11 cellular contexts compared by ENCODE assay signal in the genomic region with DNA sequence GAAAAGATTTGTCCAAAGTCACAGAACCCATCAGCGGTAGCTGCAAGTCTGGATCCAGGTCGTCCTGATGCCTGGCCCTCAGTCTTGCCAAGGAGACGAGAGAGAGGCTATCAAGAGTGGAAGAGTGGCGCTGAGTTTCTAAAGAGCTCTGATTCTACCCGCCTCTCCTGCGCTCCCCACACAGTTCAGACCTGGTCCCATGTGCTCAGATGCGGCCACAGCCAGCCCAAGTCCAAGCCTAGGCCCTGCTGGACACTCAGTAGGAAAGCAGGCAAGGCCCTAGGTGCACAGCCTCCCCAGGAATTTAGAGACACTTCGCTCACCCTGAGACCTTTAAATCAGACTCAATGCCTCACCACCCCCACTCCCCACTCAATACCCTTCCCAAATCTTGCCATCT. TPM values are rescaled to one million over a fixed set of nuclear protein-coding genes. Genes with fewer than 3 reads are reported as not detected.
DNase-seq lines count a peak whose midpoint lies in the region; ATAC-seq and TF ChIP-seq lines count a peak whose summit lies in the region.
"Had no signal": no experiment of that assay in that cellular context is flagged by ENCODE, and none has a peak within 500 bp of the region (broad histone marks: within the 10 kb centered on the region; RNA-seq: fewer than 3 reads in every experiment).

No MANE protein-coding gene starts in this region.

- no peak overlapping the region for H3K14ac ChIP-seq in trophoblast cell (ENCODE audit: low read length)

- peaks cover 90% of the 10 kb centered on the region for H3K4me1 ChIP-seq in Caco-2
- H3K4me1 ChIP-seq in heart right ventricle = peaks cover 41 to 85% (median 76%) of the 10 kb centered on the region in 9 donors
- H3K4me1 ChIP-seq in trophoblast cell (ENCODE audit: control insufficient read depth in 1 of 2, insufficient read depth in 2 of 2, low read length in 2 of 2) = peaks cover 54 to 63% of the 10 kb centered on the region in 2 experiments

- H3K79me2 ChIP-seq in trophoblast cell (ENCODE audit: control insufficient read depth, insufficient read depth, low read length, poor library complexity) = peaks cover 13% of the 10 kb centered on the region

- peak overlapping the region; percentile 35 for H2AK5ac ChIP-seq in trophoblast cell (ENCODE audit: low read length)

- peaks cover 69% of the 10 kb centered on the region for H3K36me3 Mint-ChIP-seq in Caco-2 (ENCODE audit: insufficient read depth, unreplicated experiment)
- peaks cover 46% of the 10 kb centered on the region for H3K36me3 Mint-ChIP-seq in activated CD8-positive, alpha-beta T cell treated with anti-CD3 and anti-CD28 coated beads, Interleukin-2, amount 10 ng/mL, durations not matched to agents 7 days and 5 days (ENCODE audit: low read depth)

- TSS peak; percentile 64 for BruUV-seq in Caco-2 (replicated peaks; lab: Mats Ljungman, UMichigan)

- peak overlapping the region; percentile 12 for H2BK120ac ChIP-seq in trophoblast cell (ENCODE audit: insufficient read depth, low read length, poor library complexity)

- peaks cover 89% of the 10 kb centered on the region for H3K4me1 Mint-ChIP-seq in Caco-2 (ENCODE audit: low read depth, unreplicated experiment)
- peaks cover 81% of the 10 kb centered on the region for H3K4me1 Mint-ChIP-seq in activated CD8-positive, alpha-beta T cell treated with anti-CD3 and anti-CD28 coated beads, Interleukin-2, amount 10 ng/mL, durations not matched to agents 7 days and 5 days (ENCODE audit: low read depth)

- no peaks in the 10 kb centered on the region for H3K27me3 ChIP-seq in Caco-2 (replicated peaks; ENCODE audit: control insufficient read depth, insufficient read depth, low read length)
- no peaks in the 10 kb centered on the region for H3K27me3 ChIP-seq in heart right ventricle
- no peaks in the 10 kb centered on the region for H3K27me3 ChIP-seq in trophoblast cell (ENCODE audit: insufficient read depth, low read length)

- peaks cover 4% of the 10 kb centered on the region for H3K79me1 ChIP-seq in trophoblast cell (ENCODE audit: low read length)

- WGBS in heart right ventricle, 2 donors = 54 to 71% methylated on average over 8 of the region's 8 CpGs
- WGBS in trophoblast cell (ENCODE audit: extremely low coverage, insufficient coverage, insufficient read length) = no CpG with 5 or more reads among the region's 8 CpGs

- intact Hi-C loops in Caco-2 (cut with micrococcal nuclease; ENCODE audit: unreplicated experiment) (loop anchor here (5.0 kb wide), 1 partner anchor 53 kb away; no protein-coding TSS in a partner anchor), heart right ventricle (cut with DNase I) (no loop called here)

- no peak overlapping the region for H4K8ac ChIP-seq in trophoblast cell (ENCODE audit: low read depth, low read length)

- H3K36me3 ChIP-seq in Caco-2 (ENCODE audit: control insufficient read depth, insufficient read depth, low read length) = peaks cover 7% of the 10 kb centered on the region
- peaks cover 0 to 51% (median 14%) of the 10 kb centered on the region in 9 donors for H3K36me3 ChIP-seq in heart right ventricle
- peaks cover 22 to 26% of the 10 kb centered on the region in 2 experiments for H3K36me3 ChIP-seq in trophoblast cell (ENCODE audit: control insufficient read depth in 1 of 2, insufficient read depth in 2 of 2, low read length in 2 of 2)

- H3K4ac ChIP-seq in trophoblast cell (ENCODE audit: low read depth, low read length) = peak overlapping the region; percentile 54

- H3K9me3 ChIP-seq in Caco-2 = no peaks in the 10 kb centered on the region
- no peaks in the 10 kb centered on the region for H3K9me3 ChIP-seq in heart right ventricle
- peaks cover 1% of the 10 kb centered on the region for H3K9me3 ChIP-seq in trophoblast cell (ENCODE audit: insufficient read depth, low read depth, low read length)

- no peak overlapping the region for H3K9ac ChIP-seq in trophoblast cell (ENCODE audit: low read length)

- H3K4me3 ChIP-seq in Caco-2 (ENCODE audit: low read depth, low read length) = no peak overlapping the region
- H3K4me3 ChIP-seq in heart right ventricle = no peak overlapping the region
- no peak overlapping the region for H3K4me3 ChIP-seq in trophoblast cell (ENCODE audit: low read depth, low read length)

- H4K91ac ChIP-seq in trophoblast cell (ENCODE audit: low read depth, low read length) = no peak overlapping the region

- no peak overlapping the region for H3K18ac ChIP-seq in trophoblast cell (ENCODE audit: low read length)

- no peak for ATAC-seq in activated CD8-positive, alpha-beta T cell treated with anti-CD3 and anti-CD28 coated beads, Interleukin-2, amount 10 ng/mL, durations not matched to agents 7 days and 5 days
- ATAC-seq in heart right ventricle (peak in 5 of 8 donors; percentile 2 to 34 (median 23)), GM21423 (IDR thresholded peaks at IDR 0.05; ENCODE audit: unreplicated experiment) (no peak), HG03378 (IDR thresholded peaks at IDR 0.05; ENCODE audit: unreplicated experiment) (no peak), GM19023 (IDR thresholded peaks at IDR 0.05; ENCODE audit: unreplicated experiment) (no peak)

- no peak overlapping the region for H3K23ac ChIP-seq in trophoblast cell (ENCODE audit: low read length)

- TF ChIP-seq CTCF in Caco-2 (IDR thresholded peaks at IDR 0.05; ENCODE audit: insufficient read depth in 1 of 2, low read depth in 1 of 2, low read length in 1 of 2, severe bottlenecking in 1 of 2, unreplicated experiment in 1 of 2) = no peak
- no peak for TF ChIP-seq CTCF in heart right ventricle (IDR thresholded peaks at IDR 0.05)

- peak overlapping the region; percentile 52 for H3K4me3 Mint-ChIP-seq in Caco-2 (ENCODE audit: unreplicated experiment)
- no peak overlapping the region for H3K4me3 Mint-ChIP-seq in activated CD8-positive, alpha-beta T cell treated with anti-CD3 and anti-CD28 coated beads, Interleukin-2, amount 10 ng/mL, durations not matched to agents 7 days and 5 days
- H3K4me3 Mint-ChIP-seq: dendritic cell treated with granulocyte-macrophage colony-stimulating factor and Interleukin-4, amounts not matched to agents 40 ng/mL and 50 ng/mL, for 4 days had no signal

- peak overlapping the region; percentile 32 for H2BK12ac ChIP-seq in trophoblast cell (ENCODE audit: low read length)

- no peak overlapping the region for H2AFZ ChIP-seq in trophoblast cell (ENCODE audit: insufficient read depth, low read length, poor library complexity)

- H3K27me3 Mint-ChIP-seq in Caco-2 (ENCODE audit: insufficient read depth, unreplicated experiment) = no peaks in the 10 kb centered on the region
- no peaks in the 10 kb centered on the region for H3K27me3 Mint-ChIP-seq in activated CD8-positive, alpha-beta T cell treated with anti-CD3 and anti-CD28 coated beads, Interleukin-2, amount 10 ng/mL, durations not matched to agents 7 days and 5 days (ENCODE audit: low read depth)
- H3K27me3 Mint-ChIP-seq: dendritic cell treated with granulocyte-macrophage colony-stimulating factor and Interleukin-4, amounts not matched to agents 40 ng/mL and 50 ng/mL, for 4 days had no signal

- no peak overlapping the region for H3K4me2 ChIP-seq in trophoblast cell (ENCODE audit: low read length)

- H2BK5ac ChIP-seq in trophoblast cell (ENCODE audit: low read depth, low read length, poor library complexity) = peak overlapping the region; percentile 29

- peak; percentile 39 to 61 for DNase-seq in Caco-2
- no peak for DNase-seq in activated CD8-positive, alpha-beta T cell treated with anti-CD3 and anti-CD28 coated beads, Interleukin-2, amount 10 ng/mL, durations not matched to agents 7 days and 5 days
- no peak for DNase-seq in heart right ventricle
- DNase-seq in trophoblast cell = no peak
- DNase-seq in hepatic stellate cell (ENCODE audit: low spot score) = no peak
- DNase-seq: KBM-7, SW 1271 had no signal

- H3K27ac ChIP-seq in heart right ventricle (peak overlapping the region; percentile 71 to 87 (median 85)), trophoblast cell (ENCODE audit: low read depth, low read length) (no peak overlapping the region)

- H3K27ac Mint-ChIP-seq in Caco-2 (ENCODE audit: unreplicated experiment) = peak overlapping the region; percentile 95
- peak overlapping the region; percentile 18 for H3K27ac Mint-ChIP-seq in activated CD8-positive, alpha-beta T cell treated with anti-CD3 and anti-CD28 coated beads, Interleukin-2, amount 10 ng/mL, durations not matched to agents 7 days and 5 days
- H3K27ac Mint-ChIP-seq: dendritic cell treated with granulocyte-macrophage colony-stimulating factor and Interleukin-4, amounts not matched to agents 40 ng/mL and 50 ng/mL, for 4 days had no signal

- CTCF ChIA-PET in Caco-2 (lab: Charles Lee) = interaction anchor here (0.6 to 2.5 kb wide), 4 partner anchors 9 to 378 kb away, joined by 3 to 19 read pairs (median 5); no protein-coding TSS in a partner anchor
- CTCF ChIA-PET in activated CD8-positive, alpha-beta T cell treated with anti-CD3 and anti-CD28 coated beads, Interleukin-2, amount 10 ng/mL, durations not matched to agents 7 days and 5 days (lab: Charles Lee) = interaction anchor here (1.3 kb wide), 1 partner anchor 21 kb away, joined by 3 read pairs; no protein-coding TSS in a partner anchor

- POLR2A ChIA-PET in Caco-2 (lab: Charles Lee) = interaction anchor here (1.5 to 1.8 kb wide), 2 partner anchors 9 to 35 kb away, joined by 6 read pairs; a partner anchor contains a TSS
- POLR2A ChIA-PET in activated CD8-positive, alpha-beta T cell treated with anti-CD3 and anti-CD28 coated beads, Interleukin-2, amount 10 ng/mL, durations not matched to agents 7 days and 5 days (lab: Charles Lee) = interaction anchor here (0.7 to 1.0 kb wide), 4 partner anchors 9 to 36 kb away, joined by 3 read pairs; a partner anchor contains a TSS

- H4K12ac ChIP-seq in trophoblast cell (ENCODE audit: low read depth, low read length) = no peak overlapping the region

- no peaks in the 10 kb centered on the region for H3K9me3 Mint-ChIP-seq in Caco-2 (ENCODE audit: unreplicated experiment)
- no peaks in the 10 kb centered on the region for H3K9me3 Mint-ChIP-seq in activated CD8-positive, alpha-beta T cell treated with anti-CD3 and anti-CD28 coated beads, Interleukin-2, amount 10 ng/mL, durations not matched to agents 7 days and 5 days (ENCODE audit: insufficient read depth)
- H3K9me3 Mint-ChIP-seq: dendritic cell treated with granulocyte-macrophage colony-stimulating factor and Interleukin-4, amounts not matched to agents 40 ng/mL and 50 ng/mL, for 4 days had no signal

RNA-seq across cellular contexts. Expression of a gene that starts 32.4 kb away (rescaled TPM):
- total RNA-seq in Caco-2 (2022) (52.7 and 60.8 TPM in 2 replicates), heart right ventricle (10 to 100 TPM; 28.8 to 39.9 (median 33.3) TPM)
- 10 to 100 TPM; 59.4 to 62.2 TPM for total RNA-seq in activated CD8-positive, alpha-beta T cell treated with anti-CD3 and anti-CD28 coated beads, Interleukin-2, amount 10 ng/mL, durations not matched to agents 7 days and 5 days
- polyA plus RNA-seq in heart right ventricle = 100 to 1,000 TPM in 1 of 2 donors, 10 to 100 TPM in 1; 86.1 to 137 TPM
- polyA plus RNA-seq in trophoblast cell (2013) = 47.9 and 48.1 TPM in 2 replicates

RNA-seq across cellular contexts. Expression of a gene that starts 35.3 kb away (rescaled TPM):
- total RNA-seq in Caco-2 (2022) (62.4 and 76.9 TPM in 2 replicates), heart right ventricle (10 to 100 TPM in 7 of 10 donors, 1 to 10 TPM in 3; 7.6 to 23.1 (median 10.8) TPM)
- 100 to 1,000 TPM; 206 to 212 TPM for total RNA-seq in activated CD8-positive, alpha-beta T cell treated with anti-CD3 and anti-CD28 coated beads, Interleukin-2, amount 10 ng/mL, durations not matched to agents 7 days and 5 days
- polyA plus RNA-seq in heart right ventricle = 10 to 100 TPM; 44.0 to 51.1 TPM
- polyA plus RNA-seq in trophoblast cell (2013) = 18.1 and 18.9 TPM in 2 replicates

Comparison
In these comparisons a context has a peak if more than half of its experiments do, and no peak if none do; other contexts are left out.
1. DNase-seq: peak in Caco-2 (2 of 2); none in activated CD8-positive, alpha-beta T cell treated with anti-CD3 and anti-CD28 coated beads, Interleukin-2, amount 10 ng/mL, durations not matched to agents 7 days and 5 days (single experiment), heart right ventricle (0 of 2), trophoblast cell (0 of 2) and hepatic stellate cell (single experiment).
2. ATAC-seq: peak in heart right ventricle (5 of 8); none in activated CD8-positive, alpha-beta T cell treated with anti-CD3 and anti-CD28 coated beads, Interleukin-2, amount 10 ng/mL, durations not matched to agents 7 days and 5 days (single experiment), GM21423 (single experiment), HG03378 (single experiment) and GM19023 (single experiment).